ENCODE assay signal across 25 cellular contexts in genomic region chr6:3693879-3694278, GRCh38.
"Had no signal": no experiment of that assay in that cellular context is flagged by ENCODE, and none has a peak within 500 bp of the region (broad histone marks: within the 10 kb centered on the region; RNA-seq: fewer than 3 reads in every experiment).

No MANE protein-coding gene starts in this region.

- H3K27ac Mint-ChIP-seq: activated CD8-positive, alpha-beta T cell treated with anti-CD3 and anti-CD28 coated beads for 36 hours; activated naive CD8-positive, alpha-beta T cell treated with anti-CD3 and anti-CD28 coated beads, Interleukin-2, amount 10 ng/mL, durations not matched to agents 7 days and 5 days; activated T-cell treated with anti-CD3 and anti-CD28 coated beads, Interleukin-2, amount 50 U/mL, for 72 hours; activated T-helper 2 cell treated with anti-CD3 and anti-CD28 coated beads, Interferon-gamma antibody, Interleukin-2, Interleukin-4, amounts not matched to agents 10 μg/mL and 5 μg/mL and 100 μg/mL, durations not matched to agents 14 hours and 24 hours and 36 hours; T-cell had no signal

- ATAC-seq: activated CD8-positive, alpha-beta T cell treated with anti-CD3 and anti-CD28 coated beads for 36 hours; activated T-cell treated with anti-CD3 and anti-CD28 coated beads, Interleukin-2, amount 50 U/mL, for 72 hours; body of pancreas; PC-3; T-cell had no signal

- DNase-seq: activated CD4-positive, alpha-beta T cell treated with anti-CD3 and anti-CD28 coated beads for 4 hours; activated CD8-positive, alpha-beta memory T cell treated with anti-CD3 and anti-CD28 coated beads, Interleukin-2, amount 50 U/mL, for 4 hours; activated CD8-positive, alpha-beta T cell treated with anti-CD3 and anti-CD28 coated beads for 36 hours; activated gamma-delta T cell treated with Interleukin-2 at 50 U/mL for 16 hours; activated naive CD4-positive, alpha-beta T cell treated with anti-CD3 and anti-CD28 coated beads, Interleukin-2, amount 50 U/mL, for 16 hours; activated naive CD8-positive, alpha-beta T cell treated with anti-CD3 and anti-CD28 coated beads, Interleukin-2, amount 10 ng/mL, durations not matched to agents 7 days and 5 days; activated T-cell treated with anti-CD3 and anti-CD28 coated beads, Interleukin-2, amount 50 U/mL, for 72 hours; adrenal gland; body of pancreas; IMR-90; Kasumi-1; KBM-7; NCI-H1048; NCI-H1417; NCI-H1930; NCI-H2171 treated with DMSO at 0.1 percent for 48 hours; NCI-H345; NCI-H510A; NCI-H526 treated with DMSO at 0.1 percent for 48 hours; PC-3; SHP77; T-cell; WERI-Rb-1 had no signal

- H3K27ac ChIP-seq: adrenal gland, body of pancreas, WERI-Rb-1 had no signal

- H3K4me1 ChIP-seq: adrenal gland, body of pancreas had no signal

- H3K9me3 Mint-ChIP-seq: activated T-helper 2 cell treated with anti-CD3 and anti-CD28 coated beads, Interferon-gamma antibody, Interleukin-2, Interleukin-4, amounts not matched to agents 10 μg/mL and 5 μg/mL and 100 μg/mL, durations not matched to agents 14 hours and 24 hours and 36 hours; central memory CD8-positive, alpha-beta T cell had no signal

- H3K9me3 ChIP-seq: adrenal gland, body of pancreas had no signal

- H3K4me1 Mint-ChIP-seq: activated naive CD8-positive, alpha-beta T cell treated with anti-CD3 and anti-CD28 coated beads, Interleukin-2, amount 10 ng/mL, durations not matched to agents 7 days and 5 days; central memory CD8-positive, alpha-beta T cell; T-cell had no signal

- H3K27me3 ChIP-seq: adrenal gland, body of pancreas had no signal

- H3K36me3 Mint-ChIP-seq: activated naive CD8-positive, alpha-beta T cell treated with anti-CD3 and anti-CD28 coated beads, Interleukin-2, amount 10 ng/mL, durations not matched to agents 7 days and 5 days; T-cell had no signal

- H3K36me3 ChIP-seq: adrenal gland, WERI-Rb-1 had no signal

- H3K4me3 ChIP-seq: adrenal gland, body of pancreas had no signal

- H3K4me3 Mint-ChIP-seq: activated CD8-positive, alpha-beta T cell treated with anti-CD3 and anti-CD28 coated beads for 36 hours; activated naive CD8-positive, alpha-beta T cell treated with anti-CD3 and anti-CD28 coated beads, Interleukin-2, amount 10 ng/mL, durations not matched to agents 7 days and 5 days; activated T-cell treated with anti-CD3 and anti-CD28 coated beads, Interleukin-2, amount 50 U/mL, for 72 hours; central memory CD8-positive, alpha-beta T cell; T-cell had no signal
